ENCODE assay signal across 28 cellular contexts in genomic region chr11:60515144-60515855, GRCh38. TPM values are rescaled to one million over a fixed set of nuclear protein-coding genes. Genes with fewer than 3 reads are reported as not detected.
DNase-seq lines count a peak whose midpoint lies in the region; ATAC-seq, FAIRE-seq and TF ChIP-seq lines count a peak whose summit lies in the region.
"Had no signal": no experiment of that assay in that cellular context is flagged by ENCODE, and none has a peak within 500 bp of the region (broad histone marks: within the 10 kb centered on the region; RNA-seq: fewer than 3 reads in every experiment).

TSS of gene MS4A13 (plus strand) at chr11:60515392. CDS start at chr11:60518084, 2,692 bp downstream.

- peak; percentile 77 for FAIRE-seq in K562 (lab: Jason Lieb, UNC)
- FAIRE-seq: D721Med, G401.6, H1 had no signal

- CTCF ChIA-PET in K562 (lab: Yijun Ruan, JAX; ENCODE audit: low intra/inter-chr PET ratio), result no interaction called here
- CTCF ChIA-PET in WTC11 (lab: Charles Lee), result no interaction called here

- H2AFZ ChIP-seq in K562 (ENCODE audit: low read depth, low read length), result peak within 1 kb of the TSS; percentile 92
- H2AFZ ChIP-seq: PC-9 had no signal

- H3K9me3 ChIP-seq in heart right ventricle, result peaks cover 0 to 3% (median 0%) of the 10 kb centered on the region in 11 donors
- H3K9me3 ChIP-seq in K562 (replicated peaks; ENCODE audit: control insufficient read depth, insufficient read depth, low read depth, low read length), result no peaks in the 10 kb centered on the region
- H3K9me3 ChIP-seq in mucosa of descending colon, result no peaks in the 10 kb centered on the region
- H3K9me3 ChIP-seq: BE2C had no signal

- no peak for TF ChIP-seq RAD21 in K562 (CRISPR knock-in tag; conservative IDR thresholded peaks at IDR 0.05 in 1 of 2, IDR thresholded peaks at IDR 0.05 in 1 of 2)

- no peak within 1 kb of the TSS for H3K27ac Mint-ChIP-seq in WTC11

- peak within 1 kb of the TSS; percentile 74 for H3K4me2 ChIP-seq in K562 (ENCODE audit: insufficient read depth, low read length)
- H3K4me2 ChIP-seq: PC-9 had no signal

- H3K36me3 Mint-ChIP-seq in WTC11, result peaks cover 16% of the 10 kb centered on the region
- H3K36me3 Mint-ChIP-seq: CD14-positive monocyte had no signal

- no peak within 1 kb of the TSS for H3K4me3 Mint-ChIP-seq in WTC11
- H3K4me3 Mint-ChIP-seq: CD14-positive monocyte had no signal

- TF ChIP-seq POLR2A in K562 (conservative IDR thresholded peaks at IDR 0.05), result peak; percentile 63; the same call in 1 of the 2 replicates

- in situ Hi-C loops in K562 (cut with MboI), result no loop called here

- TF ChIP-seq EP300 in K562 (IDR thresholded peaks at IDR 0.05; ENCODE audit: low read length), result no peak

- TF ChIP-seq CTCF in heart right ventricle (IDR thresholded peaks at IDR 0.05), result no peak
- TF ChIP-seq CTCF in K562 (IDR thresholded peaks at IDR 0.05 in 2 of 3, conservative IDR thresholded peaks at IDR 0.05 in 1 of 3; ENCODE audit: insufficient read depth in 2 of 3, low read depth in 1 of 3, low read length in 3 of 3), result no peak
- no peak for TF ChIP-seq CTCF in mucosa of descending colon (IDR thresholded peaks at IDR 0.05)
- no peak for TF ChIP-seq CTCF in WTC11 (IDR thresholded peaks at IDR 0.05)

- H3K36me3 ChIP-seq in heart right ventricle (no peaks in the 10 kb centered on the region), K562 (ENCODE audit: control insufficient read depth, insufficient read depth, low read length) (no peaks in the 10 kb centered on the region), mucosa of descending colon (ENCODE audit: low read depth) (no peaks in the 10 kb centered on the region)
- H3K36me3 ChIP-seq: BE2C had no signal

- H3K4me1 Mint-ChIP-seq in WTC11, result peaks cover 6% of the 10 kb centered on the region

- H3K27ac ChIP-seq in heart right ventricle, result no peak within 1 kb of the TSS
- H3K27ac ChIP-seq in K562 (ENCODE audit: extremely low read depth, low read depth, low read length), result peak within 1 kb of the TSS; percentile 25; the same call in 1 of the 3 replicates
- H3K27ac ChIP-seq: 22Rv1, HL-60, PC-9 had no signal

- BruUV-seq in K562 (replicated peaks; lab: Mats Ljungman, UMichigan), result TSS peak; percentile 71

- peaks cover 0 to 12% (median 0%) of the 10 kb centered on the region in 7 donors for H3K27me3 ChIP-seq in heart right ventricle
- H3K27me3 ChIP-seq in K562 (ENCODE audit: control insufficient read depth in 2 of 2, insufficient read depth in 2 of 2, low read length in 2 of 2), result no peaks in the 10 kb centered on the region
- H3K27me3 ChIP-seq: BE2C had no signal

- no peaks in the 10 kb centered on the region for H3K4me1 ChIP-seq in heart right ventricle
- peaks cover 3 to 5% of the 10 kb centered on the region in 2 experiments; a peak in 3 of 5 replicates for H3K4me1 ChIP-seq in K562 (replicated peaks in 1 of 2; ENCODE audit: control insufficient read depth in 2 of 2, insufficient read depth in 2 of 2, low read length in 2 of 2)
- H3K4me1 ChIP-seq in mucosa of descending colon (ENCODE audit: low read depth), result no peaks in the 10 kb centered on the region
- H3K4me1 ChIP-seq: BE2C had no signal

- POLR2A ChIA-PET in K562 (lab: Yijun Ruan, JAX), result no interaction called here
- POLR2A ChIA-PET in WTC11 (lab: Charles Lee), result no interaction called here

- no peaks in the 10 kb centered on the region for H3K79me2 ChIP-seq in K562 (ENCODE audit: control insufficient read depth, insufficient read depth, low read length)

- DNase-seq in Right ventricle myocardium inferior (ENCODE audit: missing footprints) (peak; percentile 73), heart right ventricle (no peak), K562 (ENCODE audit: extremely low read depth in 1 of 4, low spot score in 3 of 4) (peak; percentile 50 to 75 (median 68)), mucosa of descending colon (no peak), WTC11 (ENCODE audit: low spot score) (no peak), SHP77 treated with DMSO at 0.1 percent for 48 hours (lab: John Stamatoyannopoulos, UW) (no peak), NCI-H524 (lab: John Stamatoyannopoulos, UW) (no peak)
- DNase-seq: ACHN, BE2C, DMS53, NCI-H1092, NCI-H1417 treated with DMSO at 0.1 percent for 48 hours, NCI-H1694 treated with DMSO at 0.1 percent for 48 hours, NCI-H2081 treated with DMSO at 0.1 percent for 48 hours, NCI-H2171, NCI-H446 treated with DMSO at 0.1 percent for 48 hours, NCI-H526 treated with DMSO at 0.1 percent for 48 hours, PC-9, Right ventricle myocardium superior had no signal

- H3K9me3 Mint-ChIP-seq in WTC11, result peaks cover 28% of the 10 kb centered on the region

- H3K4me3 ChIP-seq in heart right ventricle, result no peak within 1 kb of the TSS
- H3K4me3 ChIP-seq in K562, result peak within 1 kb of the TSS; percentile 39
- no peak within 1 kb of the TSS for H3K4me3 ChIP-seq in mucosa of descending colon
- H3K4me3 ChIP-seq: PC-9 had no signal

- H3K9ac ChIP-seq in K562 (ENCODE audit: insufficient read depth in 1 of 2, low read depth in 2 of 2, low read length in 2 of 2), result peak within 1 kb of the TSS; percentile 50 to 80; a peak in 3 of 4 replicates

- intact Hi-C loops in Right ventricle myocardium inferior (cut with DNase I), result no loop called here
- intact Hi-C loops in heart right ventricle (cut with DNase I), result no loop called here
- intact Hi-C loops in K562 (cut with micrococcal nuclease), result no loop called here
- intact Hi-C loops in mucosa of descending colon (cut with DNase I, micrococcal nuclease), result no loop called here

- no peaks in the 10 kb centered on the region; the same call in 1 of the 2 replicates for H3K27me3 Mint-ChIP-seq in WTC11 (ENCODE audit: low read depth)

- no peaks in the 10 kb centered on the region for H3K9me1 ChIP-seq in K562 (ENCODE audit: control insufficient read depth, insufficient read depth, low read length)

- no peaks in the 10 kb centered on the region for H4K20me1 ChIP-seq in K562 (replicated peaks; ENCODE audit: control insufficient read depth, insufficient read depth, low read length)

- ATAC-seq in Right ventricle myocardium inferior (no peak), heart right ventricle (no peak), K562 (peak; percentile 100), mucosa of descending colon (peak; percentile 36), WTC11 (no peak)
- ATAC-seq: HCT116 had no signal

- WGBS in heart right ventricle, 2 donors, result 93 to 94% methylated on average over 29 of the region's 29 CpGs
- WGBS in K562 (ENCODE audit: insufficient coverage, low coverage, missing lambda C conversion rate), result 3% methylated on average over 28 of the region's 29 CpGs

TF ChIP-seq in K562, 482 proteins besides CTCF, POLR2A, EP300 and RAD21 (continues in another document):
- TF ChIP-seq NFYB (IDR thresholded peaks at IDR 0.05; ENCODE audit: extremely low read depth, insufficient read length) (no peak), ZNF140 (CRISPR knock-in tag; IDR thresholded peaks at IDR 0.05) (no peak), TAF1 (IDR thresholded peaks at IDR 0.05; ENCODE audit: control insufficient read depth, extremely low read depth, insufficient read depth, low read length, severe bottlenecking) (peak; percentile 50), DPF2 (IDR thresholded peaks at IDR 0.05) (no peak)

TF ChIP-seq in WTC11, 78 proteins besides CTCF, POLR2A, EP300 and RAD21 (continues in another document):
- TF ChIP-seq PRDM15 (CRISPR knock-in tag; IDR thresholded peaks at IDR 0.05) (no peak), ATF1 (CRISPR knock-in tag; IDR thresholded peaks at IDR 0.05) (no peak)

RNA-seq across cellular contexts. Expression of gene MS4A13, which starts in this region (rescaled TPM):
- total RNA-seq in Right ventricle myocardium inferior (not detected), heart right ventricle (not detected), K562 (2014; rRNA removed) (not detected in 2 replicates), K562 (2014; rRNA removed; fragmentation: Illumina TruSeq; extraction: Trizol) (0.51 TPM in 1 of 2 replicates, not detected in the other), K562 (2015; rRNA removed; fragmentation: Illumina TruSeq; extraction: Trizol) (0.23 TPM in 1 of 2 replicates, not detected in the other), K562 (2021) (0.40 TPM in 1 of 2 replicates, not detected in the other), mucosa of descending colon (not detected), WTC11 (2021) (not detected in 3 replicates)
- polyA plus RNA-seq in heart right ventricle (not detected), K562 (2011; rRNA removed) (0.09 and 0.36 TPM in 2 replicates), K562 (2014; fragmentation: Illumina TruSeq; extraction: Trizol) (not detected in 2 replicates), K562 (2014; fragmentation: Nextera tagmentation; extraction: Ambion mirVana) (under 1 TPM; 0.15 to 0.43 TPM), K562 (2014; rRNA removed) (not detected in 2 replicates)
- total RNA-seq in K562 (2011; cell fraction: chromatin; rRNA removed; ENCODE audit: low replicate concordance), result 0.81 TPM in 1 of 2 replicates, not detected in the other
- 0.53 TPM in 1 of 2 replicates, not detected in the other for total RNA-seq in K562 (2011; cell fraction: nucleolus; rRNA removed)
- total RNA-seq in K562 (2011; cell fraction: nucleoplasm; rRNA removed), result 0.59 TPM in 1 of 2 replicates, not detected in the other
- polyA plus RNA-seq in K562 (2011; cell fraction: cytosol; rRNA removed), result 0.09 and 0.13 TPM in 2 replicates
- not detected in 2 replicates for polyA plus RNA-seq in K562 (2011; cell fraction: nucleus; rRNA removed)
- polyA plus RNA-seq in K562 (2012), result 0.13 and 0.22 TPM in 2 replicates
- 0.49 TPM in 1 of 2 replicates, not detected in the other for polyA minus RNA-seq in K562 (2011; rRNA and poly(A)+ RNA removed)
- polyA minus RNA-seq in K562 (2011; cell fraction: cytosol; rRNA and poly(A)+ RNA removed), result not detected in 2 replicates
- polyA minus RNA-seq in K562 (2011; cell fraction: nucleus; rRNA and poly(A)+ RNA removed), result 0.40 and 0.44 TPM in 2 replicates
- total RNA-seq: H1, PC-9, Right ventricle myocardium superior, RPMI7951, SK-MEL-5 had no signal
- polyA plus RNA-seq: CD14-positive monocyte, H1 had no signal

Comparison
In these comparisons a context has a peak if more than half of its experiments do, and no peak if none do; other contexts are left out.
1. Peak in DNase-seq in Right ventricle myocardium inferior; RNA of the gene not detected or under 1 TPM.
2. Peak in DNase-seq, ATAC-seq, H3K4me3 ChIP-seq, H3K27ac ChIP-seq, H3K9ac ChIP-seq and H3K4me2 ChIP-seq in K562; RNA of the gene not detected or under 1 TPM.
3. Peak in ATAC-seq in mucosa of descending colon; RNA of the gene not detected or under 1 TPM.